In the genomic region with DNA sequence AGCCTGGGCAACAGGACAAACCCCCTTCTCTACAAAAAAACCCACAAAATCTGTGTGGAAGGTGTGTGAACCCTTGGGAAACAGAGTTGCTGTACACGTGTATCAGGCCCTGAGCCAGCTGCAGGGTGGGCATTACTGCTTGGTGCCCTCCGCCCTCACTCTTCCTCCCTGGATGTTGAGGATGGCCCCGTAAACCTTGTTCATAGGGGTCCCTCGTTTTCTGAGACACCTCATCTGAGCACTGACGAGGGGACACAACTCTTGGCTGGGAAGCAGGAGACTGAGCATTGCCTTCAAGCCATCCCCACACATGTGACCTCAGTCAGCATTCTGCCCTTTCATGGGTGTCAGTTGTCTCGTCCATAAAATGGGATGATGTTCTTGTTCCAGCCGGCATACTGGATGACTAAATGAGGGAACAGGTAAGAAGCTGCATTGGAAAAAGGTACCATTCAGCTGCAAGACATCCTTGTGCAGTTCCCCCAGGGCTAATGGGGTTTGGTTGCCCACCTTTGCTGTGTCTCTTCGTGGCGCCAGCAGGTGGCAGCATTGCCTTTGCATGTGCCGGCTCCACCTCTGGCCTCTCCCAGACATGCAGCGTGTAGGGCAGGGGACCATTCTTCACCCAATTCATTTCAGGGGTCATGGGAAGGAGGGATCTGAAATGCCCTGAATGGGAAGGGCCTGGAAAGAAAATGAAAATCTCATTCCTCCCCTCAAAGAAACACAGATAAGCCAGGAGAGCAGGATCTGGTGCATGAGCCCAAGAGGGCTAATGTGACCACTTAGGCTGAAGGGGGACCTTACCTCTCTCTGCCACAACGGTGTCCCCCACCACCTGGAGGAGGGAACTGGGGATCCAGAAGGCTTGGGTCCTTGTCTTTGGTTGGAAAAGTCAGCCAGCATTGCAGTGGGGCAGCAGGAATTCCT, we compare ENCODE assay signal across 1 cellular context.
A peak's percentile ranks its signal among the peaks of the same experiment; 100 is the strongest.
TF ChIP-seq lines count a peak whose summit lies in the region.

No MANE protein-coding gene starts in this region.

TF ChIP-seq in SK-N-SH, 30 proteins besides CTCF, POLR2A, EP300 and RAD21 (continued from another document):
- TF ChIP-seq, protein P1, sequence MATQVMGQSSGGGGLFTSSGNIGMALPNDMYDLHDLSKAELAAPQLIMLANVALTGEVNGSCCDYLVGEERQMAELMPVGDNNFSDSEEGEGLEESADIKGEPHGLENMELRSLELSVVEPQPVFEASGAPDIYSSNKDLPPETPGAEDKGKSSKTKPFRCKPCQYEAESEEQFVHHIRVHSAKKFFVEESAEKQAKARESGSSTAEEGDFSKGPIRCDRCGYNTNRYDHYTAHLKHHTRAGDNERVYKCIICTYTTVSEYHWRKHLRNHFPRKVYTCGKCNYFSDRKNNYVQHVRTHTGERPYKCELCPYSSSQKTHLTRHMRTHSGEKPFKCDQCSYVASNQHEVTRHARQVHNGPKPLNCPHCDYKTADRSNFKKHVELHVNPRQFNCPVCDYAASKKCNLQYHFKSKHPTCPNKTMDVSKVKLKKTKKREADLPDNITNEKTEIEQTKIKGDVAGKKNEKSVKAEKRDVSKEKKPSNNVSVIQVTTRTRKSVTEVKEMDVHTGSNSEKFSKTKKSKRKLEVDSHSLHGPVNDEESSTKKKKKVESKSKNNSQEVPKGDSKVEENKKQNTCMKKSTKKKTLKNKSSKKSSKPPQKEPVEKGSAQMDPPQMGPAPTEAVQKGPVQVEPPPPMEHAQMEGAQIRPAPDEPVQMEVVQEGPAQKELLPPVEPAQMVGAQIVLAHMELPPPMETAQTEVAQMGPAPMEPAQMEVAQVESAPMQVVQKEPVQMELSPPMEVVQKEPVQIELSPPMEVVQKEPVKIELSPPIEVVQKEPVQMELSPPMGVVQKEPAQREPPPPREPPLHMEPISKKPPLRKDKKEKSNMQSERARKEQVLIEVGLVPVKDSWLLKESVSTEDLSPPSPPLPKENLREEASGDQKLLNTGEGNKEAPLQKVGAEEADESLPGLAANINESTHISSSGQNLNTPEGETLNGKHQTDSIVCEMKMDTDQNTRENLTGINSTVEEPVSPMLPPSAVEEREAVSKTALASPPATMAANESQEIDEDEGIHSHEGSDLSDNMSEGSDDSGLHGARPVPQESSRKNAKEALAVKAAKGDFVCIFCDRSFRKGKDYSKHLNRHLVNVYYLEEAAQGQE (IDR thresholded peaks at IDR 0.05; ENCODE audit: low read depth, low read length) = no peak
- TF ChIP-seq FOSL2 (IDR thresholded peaks at IDR 0.05; ENCODE audit: borderline replicate concordance, low read depth) (no peak), TCF12 (IDR thresholded peaks at IDR 0.05) (no peak), GATA2 (CRISPR knock-in tag; IDR thresholded peaks at IDR 0.05) (no peak), CHD2 (IDR thresholded peaks at IDR 0.05; ENCODE audit: low read length, partially characterized antibody) (peak; percentile 25), TAF1 (IDR thresholded peaks at IDR 0.05; ENCODE audit: borderline replicate concordance, low read depth, low read length) (no peak), RXRA (IDR thresholded peaks at IDR 0.05; ENCODE audit: borderline replicate concordance, low read depth) (no peak)
- TF ChIP-seq, protein P2, sequence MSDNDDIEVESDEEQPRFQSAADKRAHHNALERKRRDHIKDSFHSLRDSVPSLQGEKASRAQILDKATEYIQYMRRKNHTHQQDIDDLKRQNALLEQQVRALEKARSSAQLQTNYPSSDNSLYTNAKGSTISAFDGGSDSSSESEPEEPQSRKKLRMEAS (IDR thresholded peaks at IDR 0.05; ENCODE audit: low read depth) = no peak
